In the genomic region with DNA sequence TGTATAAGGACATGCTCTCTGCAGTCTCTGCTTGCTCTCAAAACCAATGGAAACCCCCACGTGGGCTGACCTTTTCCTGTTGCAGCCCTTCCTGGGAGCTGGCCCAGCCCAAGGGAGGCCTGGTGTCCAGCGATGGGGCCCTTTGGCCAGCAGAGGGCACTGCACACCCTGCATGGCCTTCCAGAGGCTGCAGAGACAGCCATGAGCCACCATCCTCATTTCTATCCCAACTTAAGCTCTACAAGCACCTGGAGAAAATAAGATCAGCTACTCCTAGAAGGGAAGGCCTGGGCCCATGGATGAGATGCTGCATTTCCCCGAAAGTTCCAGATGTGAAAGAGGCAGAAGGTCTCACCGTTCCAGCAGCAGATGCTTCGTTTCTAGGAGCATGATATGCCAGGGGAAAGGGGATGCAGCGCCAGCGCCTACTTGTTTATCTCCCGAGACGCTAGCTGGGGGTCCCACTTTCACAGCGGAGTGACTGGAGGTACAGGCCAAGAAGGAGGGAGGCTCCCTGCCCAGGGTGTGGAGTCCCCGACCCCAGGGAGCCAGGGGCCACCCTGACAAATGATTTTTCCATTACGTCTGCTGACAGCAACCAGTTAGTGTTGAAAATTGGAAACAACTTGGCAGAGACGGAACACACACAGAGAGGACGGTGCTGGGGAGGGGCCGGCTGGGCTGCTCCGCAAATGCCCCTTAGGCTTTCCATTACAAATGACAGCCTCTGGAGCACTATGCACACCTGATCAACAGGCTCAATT, we compare ENCODE assay signal across 8 cellular contexts.
DNase-seq lines count a peak whose midpoint lies in the region; ATAC-seq and TF ChIP-seq lines count a peak whose summit lies in the region.

No MANE protein-coding gene starts in this region.

- DNase-seq in GM04504 (ENCODE audit: low read depth) (peak; percentile 65), GM23248 (peak; percentile 89), LHCN-M2 (ENCODE audit: low read depth) (peak; percentile 74), adipocyte (ENCODE audit: low read depth) (peak; percentile 93), right atrium auricular region (ENCODE audit: low spot score) (peak; percentile 86), sciatic nerve (ENCODE audit: low spot score) (peak; percentile 92)

- H3F3A ChIP-seq in GM23248 (ENCODE audit: insufficient read depth) (peaks cover 17% of the 10 kb centered on the region), SU-DHL-6 (ENCODE audit: insufficient read depth) (no peaks in the 10 kb centered on the region)

- peak; percentile 93 for ATAC-seq in sciatic nerve
- ATAC-seq in GM18520 (IDR thresholded peaks at IDR 0.05; ENCODE audit: unreplicated experiment): no peak

- intact Hi-C loops in sciatic nerve (cut with DNase I): loop anchor here (10.0 kb wide), 1 partner anchor 53 kb away; no protein-coding TSS in a partner anchor

- H4K20me1 ChIP-seq in GM23248 (ENCODE audit: insufficient read depth): no peaks in the 10 kb centered on the region; the same call in 1 of the 2 replicates
- no peaks in the 10 kb centered on the region for H4K20me1 ChIP-seq in SU-DHL-6 (ENCODE audit: low read depth, low read length)

- no peaks in the 10 kb centered on the region for H3K9me3 ChIP-seq in GM23248 (ENCODE audit: low read depth)
- H3K9me3 ChIP-seq in SU-DHL-6 (ENCODE audit: insufficient read depth, low read length): no peaks in the 10 kb centered on the region
- H3K9me3 ChIP-seq in adipocyte (ENCODE audit: control insufficient read depth, low read length): no peaks in the 10 kb centered on the region
- H3K9me3 ChIP-seq in right atrium auricular region: no peaks in the 10 kb centered on the region

- H3K9me2 ChIP-seq in GM23248 (ENCODE audit: insufficient read depth): no peaks in the 10 kb centered on the region
- no peaks in the 10 kb centered on the region for H3K9me2 ChIP-seq in SU-DHL-6 (replicated peaks; ENCODE audit: insufficient read depth, low read length)

- H2AFZ ChIP-seq in GM23248 (no peak overlapping the region), SU-DHL-6 (ENCODE audit: low read depth, low read length, severe bottlenecking) (no peak overlapping the region)

- H3K36me3 ChIP-seq in GM23248 (ENCODE audit: low read depth) (no peaks in the 10 kb centered on the region), SU-DHL-6 (ENCODE audit: low read length) (no peaks in the 10 kb centered on the region), adipocyte (ENCODE audit: control insufficient read depth, insufficient read depth, low read length, severe bottlenecking) (no peaks in the 10 kb centered on the region), right atrium auricular region (no peaks in the 10 kb centered on the region)

- peaks cover 36% of the 10 kb centered on the region for H3K4me1 ChIP-seq in GM23248 (ENCODE audit: insufficient read depth)
- H3K4me1 ChIP-seq in adipocyte (ENCODE audit: control insufficient read depth, insufficient read depth, low read length): peaks cover 32% of the 10 kb centered on the region
- peaks cover 0 to 66% of the 10 kb centered on the region in 2 donors for H3K4me1 ChIP-seq in right atrium auricular region

- H3K27ac ChIP-seq in GM23248 (no peak overlapping the region), SU-DHL-6 (ENCODE audit: low read depth, low read length) (no peak overlapping the region), right atrium auricular region (peak overlapping the region; percentile 45 to 55)

- WGBS in GM23248 (ENCODE audit: low coverage in 1 of 2, low lambda C conversion rate in 2 of 2, missing lambda C conversion rate in 2 of 2), 2 experiments: 33 to 34% methylated on average over 16 of the region's 16 CpGs

- in situ Hi-C loops in GM23248 (cut with MboI): loop anchor here (25.0 kb wide), 1 partner anchor 664 kb away; a partner anchor contains a TSS

- TF ChIP-seq CTCF in SU-DHL-6 (IDR thresholded peaks at IDR 0.05; ENCODE audit: insufficient read depth, low read length, poor library complexity, severe bottlenecking): peak; percentile 87
- peak; percentile 87 to 96 for TF ChIP-seq CTCF in right atrium auricular region (IDR thresholded peaks at IDR 0.05)

- H3K27me3 ChIP-seq in GM23248 (replicated peaks; ENCODE audit: insufficient read depth) (no peaks in the 10 kb centered on the region), SU-DHL-6 (ENCODE audit: low read length) (no peaks in the 10 kb centered on the region), adipocyte (replicated peaks; ENCODE audit: control insufficient read depth, insufficient read depth, low read length) (no peaks in the 10 kb centered on the region), right atrium auricular region (no peaks in the 10 kb centered on the region)

- H3K79me2 ChIP-seq in GM23248 (ENCODE audit: insufficient read depth) (peaks cover 98% of the 10 kb centered on the region), SU-DHL-6 (ENCODE audit: insufficient read depth, low read length) (no peaks in the 10 kb centered on the region)

- no peak overlapping the region for H3K9ac ChIP-seq in GM23248
- no peak overlapping the region for H3K9ac ChIP-seq in SU-DHL-6 (ENCODE audit: low read length)
- no peak overlapping the region for H3K9ac ChIP-seq in adipocyte (ENCODE audit: low read length)

- no peak overlapping the region for H3K4me3 ChIP-seq in GM23248
- no peak overlapping the region for H3K4me3 ChIP-seq in SU-DHL-6 (ENCODE audit: insufficient read depth, low read length, poor library complexity, severe bottlenecking)
- H3K4me3 ChIP-seq in adipocyte (ENCODE audit: low read length): no peak overlapping the region
- no peak overlapping the region for H3K4me3 ChIP-seq in right atrium auricular region

- no peak overlapping the region for H3K4me2 ChIP-seq in GM23248 (ENCODE audit: unreplicated experiment)
- no peak overlapping the region for H3K4me2 ChIP-seq in SU-DHL-6 (ENCODE audit: low read depth, low read length, poor library complexity, severe bottlenecking)

Comparison
In these comparisons a context has a peak if more than half of its experiments do, and no peak if none do; other contexts are left out.
1. H3K27ac ChIP-seq: peak in right atrium auricular region (2 of 2); none in GM23248 (single experiment) and SU-DHL-6 (single experiment).
2. Peak in every context shown above with its lines, with median percentiles within 50 percentile points of each other: DNase-seq.